Comparison of ENCODE assay signal across 26 cellular contexts in the genomic region with DNA sequence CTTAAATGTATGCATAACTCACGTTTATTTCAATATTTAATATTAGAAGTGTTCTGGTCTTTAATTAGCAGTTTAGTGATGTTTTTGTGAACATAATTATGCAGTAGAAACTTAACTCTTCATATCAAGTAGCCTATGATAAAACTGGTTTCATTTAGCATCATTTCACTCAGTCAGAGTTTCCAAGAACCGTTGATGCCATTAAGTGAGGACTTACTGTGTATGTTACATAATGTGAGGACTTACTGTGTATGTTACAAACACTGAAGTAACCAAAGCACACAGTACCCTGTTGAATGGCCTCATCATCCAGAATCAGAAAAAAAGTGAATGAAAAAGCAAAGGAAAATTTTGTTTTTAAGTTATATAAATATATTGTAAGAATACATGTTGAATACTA.
"Had no signal": no experiment of that assay in that cellular context is flagged by ENCODE, and none has a peak within 500 bp of the region (broad histone marks: within the 10 kb centered on the region; RNA-seq: fewer than 3 reads in every experiment).

No MANE protein-coding gene starts in this region.

- FAIRE-seq: endometrium, islet of Langerhans, keratinocyte had no signal

- DNase-seq: cortex of kidney; effector CD8-positive, alpha-beta T cell; effector memory CD8-positive, alpha-beta T cell; endodermal cell; erythroblast; esophagus squamous epithelium; foreskin fibroblast; foreskin melanocyte; gastrocnemius medialis; glutamatergic neuron; head of caudate nucleus; heart right ventricle; hippocampal formation; left cardiac atrium; left lung; left ventricle myocardium superior; lower lobe of right lung; mesenchymal stem cell; mucosa of descending colon; naive B cell had no signal

- H3K9me3 Mint-ChIP-seq: dendritic cell treated with granulocyte-macrophage colony-stimulating factor and Interleukin-4, amounts not matched to agents 40 ng/mL and 50 ng/mL, for 4 days; effector memory CD8-positive, alpha-beta T cell had no signal

- H3K4me1 Mint-ChIP-seq: endodermal cell, mesothelial cell of epicardium had no signal

- H3K4me3 Mint-ChIP-seq: dendritic cell treated with granulocyte-macrophage colony-stimulating factor and Interleukin-4, amounts not matched to agents 40 ng/mL and 50 ng/mL, for 4 days; effector memory CD8-positive, alpha-beta T cell; endodermal cell; mesothelial cell of epicardium; naive B cell had no signal

- ATAC-seq: effector memory CD8-positive, alpha-beta T cell; esophagus mucosa; gastrocnemius medialis; heart right ventricle; left cardiac atrium; left lung; left ventricle myocardium superior; lower lobe of right lung; mucosa of descending colon had no signal

- H3K27ac Mint-ChIP-seq: dendritic cell treated with granulocyte-macrophage colony-stimulating factor and Interleukin-4, amounts not matched to agents 40 ng/mL and 50 ng/mL, for 4 days; effector memory CD8-positive, alpha-beta T cell; endodermal cell; mesothelial cell of epicardium; naive B cell had no signal

- H3K27me3 Mint-ChIP-seq: dendritic cell treated with granulocyte-macrophage colony-stimulating factor and Interleukin-4, amounts not matched to agents 40 ng/mL and 50 ng/mL, for 4 days; effector memory CD8-positive, alpha-beta T cell; naive B cell had no signal
